In the genomic region with DNA sequence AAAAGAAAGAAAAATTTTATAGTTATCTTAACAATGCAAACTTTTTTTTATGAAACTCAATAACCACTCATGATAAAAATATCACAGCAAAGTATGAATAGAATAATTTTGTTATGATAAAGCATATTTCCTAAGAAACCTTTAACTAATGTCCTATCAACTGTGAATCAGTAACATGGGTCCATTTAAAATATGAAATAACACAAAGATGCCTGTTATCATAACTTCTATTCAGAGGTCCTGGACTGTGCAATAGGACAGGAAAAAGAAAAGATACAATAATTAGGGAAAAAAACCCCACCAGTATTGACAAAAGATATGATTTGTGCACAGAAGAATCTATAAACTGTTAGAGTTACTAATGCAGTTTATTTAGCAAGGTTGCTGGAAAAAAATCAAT, we compare ENCODE assay signal across 21 cellular contexts.
DNase-seq lines count a peak whose midpoint lies in the region; ATAC-seq, FAIRE-seq and TF ChIP-seq lines count a peak whose summit lies in the region.
"Had no signal": no experiment of that assay in that cellular context is flagged by ENCODE, and none has a peak within 500 bp of the region (broad histone marks: within the 10 kb centered on the region; RNA-seq: fewer than 3 reads in every experiment).

No MANE protein-coding gene starts in this region.

- H3K9me3 Mint-ChIP-seq in glutamatergic neuron (ENCODE audit: unreplicated experiment): peaks cover 3% of the 10 kb centered on the region

- H3K27ac ChIP-seq in pancreas (no peak overlapping the region), lower lobe of right lung (no peak overlapping the region)
- H3K27ac ChIP-seq: BLaER1, C4-2B, GM23248 had no signal

- DNase-seq in amniotic epithelial cell (ENCODE audit: low read depth) (peak; percentile 38), pancreas (no peak), glutamatergic neuron (no peak), lower lobe of right lung (no peak)
- DNase-seq: Calu3; CD4-positive, CD25-positive, alpha-beta regulatory T cell; CD8-positive, alpha-beta memory T cell; DMS53; DMS79 treated with DMSO at 0.1 percent for 48 hours; H7; HCEC 1CT had no signal

- no peak overlapping the region for H3K4me3 Mint-ChIP-seq in glutamatergic neuron (ENCODE audit: unreplicated experiment)
- H3K4me3 Mint-ChIP-seq: B cell; CD4-positive, CD25-positive, alpha-beta regulatory T cell; CD8-positive, alpha-beta memory T cell had no signal

- FAIRE-seq in G401.6 (lab: Jason Lieb, UNC) (peak; percentile 17), islet of Langerhans (lab: Jason Lieb, UNC) (peak; percentile 62), pancreas (lab: Jason Lieb, UNC) (peak; percentile 69)
- FAIRE-seq: GM12892, GM19239, H1 had no signal

- H3K27ac Mint-ChIP-seq in glutamatergic neuron (ENCODE audit: unreplicated experiment): no peak overlapping the region
- H3K27ac Mint-ChIP-seq: B cell; CD4-positive, CD25-positive, alpha-beta regulatory T cell had no signal

- TF ChIP-seq CTCF in pancreas (IDR thresholded peaks at IDR 0.05): no peak
- TF ChIP-seq CTCF in glutamatergic neuron (IDR thresholded peaks at IDR 0.05; ENCODE audit: partially characterized antibody, unreplicated experiment): no peak
- TF ChIP-seq CTCF in lower lobe of right lung (IDR thresholded peaks at IDR 0.05): no peak

- peaks cover 5% of the 10 kb centered on the region for H3K36me3 Mint-ChIP-seq in glutamatergic neuron (ENCODE audit: unreplicated experiment)

- no peak for ATAC-seq in pancreas
- ATAC-seq in GM19035 (IDR thresholded peaks at IDR 0.05; ENCODE audit: unreplicated experiment): no peak
- ATAC-seq in lower lobe of right lung: no peak

- H3K9me3 ChIP-seq in pancreas (no peaks in the 10 kb centered on the region), lower lobe of right lung (peaks cover 12% of the 10 kb centered on the region)

- H3K36me3 ChIP-seq in pancreas (no peaks in the 10 kb centered on the region), lower lobe of right lung (peaks cover 6% of the 10 kb centered on the region)

- peaks cover 0 to 3% (median 0%) of the 10 kb centered on the region in 3 donors for H3K4me1 ChIP-seq in pancreas
- peaks cover 11% of the 10 kb centered on the region for H3K4me1 ChIP-seq in lower lobe of right lung

- peaks cover 11% of the 10 kb centered on the region for H3K4me1 Mint-ChIP-seq in glutamatergic neuron (ENCODE audit: low read depth, unreplicated experiment)

- intact Hi-C loops in pancreas (cut with DNase I) (no loop called here), lower lobe of right lung (cut with DNase I) (no loop called here)

- H3K27me3 ChIP-seq in pancreas (no peaks in the 10 kb centered on the region), lower lobe of right lung (ENCODE audit: low read depth) (no peaks in the 10 kb centered on the region)
- H3K27me3 ChIP-seq: BLaER1 had no signal

- peaks cover 6% of the 10 kb centered on the region for H3K27me3 Mint-ChIP-seq in glutamatergic neuron (ENCODE audit: unreplicated experiment)
- H3K27me3 Mint-ChIP-seq: B cell; CD4-positive, CD25-positive, alpha-beta regulatory T cell; CD8-positive, alpha-beta memory T cell had no signal

- H3K4me3 ChIP-seq in pancreas: no peak overlapping the region
- no peak overlapping the region for H3K4me3 ChIP-seq in lower lobe of right lung
- H3K4me3 ChIP-seq: BLaER1, GM23248 had no signal
